In the genomic region with DNA sequence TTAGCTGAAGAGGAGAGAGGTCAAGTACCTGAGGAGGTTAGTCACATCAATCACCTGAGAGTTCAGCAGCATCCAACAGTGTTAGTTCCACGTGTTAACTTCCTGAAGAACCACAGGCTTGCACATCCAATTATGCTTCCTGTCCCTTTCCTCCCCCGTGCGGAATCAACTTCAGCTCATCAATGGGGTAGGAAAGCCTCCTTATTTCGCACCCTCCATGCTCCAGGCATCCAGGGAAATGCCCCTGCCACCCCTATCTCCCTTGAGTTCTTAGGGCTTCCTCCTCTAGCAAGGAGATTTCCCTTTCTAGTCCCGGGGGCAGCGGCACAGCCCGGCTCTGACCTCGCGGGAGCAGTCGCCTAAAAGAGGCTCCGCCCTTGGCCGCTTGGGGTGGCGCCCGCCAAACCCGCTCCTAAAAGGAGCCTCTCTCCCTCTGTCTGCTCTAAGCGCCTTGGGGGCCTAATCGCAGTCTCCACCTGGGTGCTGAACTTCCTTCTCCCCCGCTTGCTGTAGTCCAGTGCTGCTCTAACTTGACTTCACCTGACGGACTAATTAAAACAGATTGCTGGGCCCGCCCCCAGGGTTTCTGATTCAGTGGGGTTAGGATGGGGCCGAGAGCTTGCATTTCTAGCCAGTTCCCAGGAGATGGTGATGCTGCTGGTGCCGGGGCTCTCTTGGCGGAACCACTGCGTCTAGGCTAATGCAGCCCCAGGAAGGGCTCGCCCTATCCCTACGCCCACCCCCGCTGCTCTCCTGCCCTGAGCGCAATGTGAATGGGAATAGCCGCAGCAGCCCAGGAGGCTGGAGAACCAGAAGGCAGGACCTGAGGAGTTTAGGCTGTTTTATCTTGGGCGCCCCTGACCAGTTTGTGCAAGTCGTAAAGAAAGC, we compare ENCODE assay signal across 7 cellular contexts. TPM values are rescaled to one million over a fixed set of nuclear protein-coding genes. Genes with fewer than 3 reads are reported as not detected.
A peak's percentile ranks its signal among the peaks of the same experiment; 100 is the strongest.
DNase-seq lines count a peak whose midpoint lies in the region; TF ChIP-seq lines count a peak whose summit lies in the region.

No MANE protein-coding gene starts in this region.

- CTCF ChIA-PET in GM10248 (lab: Yijun Ruan, JAX) = interaction anchor here (1.0 to 4.2 kb wide), 5 partner anchors 11 to 154 kb away, joined by 3 to 15 read pairs (median 4); no protein-coding TSS in a partner anchor
- CTCF ChIA-PET in HEK293T (lab: Yijun Ruan, JAX) = no interaction called here

- no peaks in the 10 kb centered on the region for H3K27me3 ChIP-seq in muscle layer of duodenum (ENCODE audit: low read depth, low read length)

- POLR2A ChIA-PET in GM10248 (lab: Yijun Ruan, JAX) (interaction anchor here (1.2 kb wide), 1 partner anchor 12 kb away, joined by 3 read pairs; no protein-coding TSS in a partner anchor), HEK293T (lab: Yijun Ruan, JAX) (interaction anchor here (1.1 to 1.4 kb wide), 3 partner anchors 12 to 167 kb away, joined by 3 to 5 read pairs (median 3); no protein-coding TSS in a partner anchor)

- H3K9me3 ChIP-seq in muscle layer of duodenum (ENCODE audit: control insufficient read depth in 1 of 2, low read length in 2 of 2) = no peaks in the 10 kb centered on the region

- TF ChIP-seq CTCF in GM10248 (IDR thresholded peaks at IDR 0.05; ENCODE audit: control extremely low read depth, extremely low read depth, low read depth, missing control alignments) = no peak

- H3K4me3 ChIP-seq in muscle layer of duodenum (ENCODE audit: low read depth in 1 of 2, low read length in 2 of 2) = peak overlapping the region; percentile 47 to 56

- no peak overlapping the region for H3K27ac ChIP-seq in muscle layer of duodenum (ENCODE audit: low read length)

- H3K4me1 ChIP-seq in muscle layer of duodenum (ENCODE audit: control insufficient read depth in 1 of 2, insufficient read depth in 2 of 2, low read length in 2 of 2) = peaks cover 5 to 24% of the 10 kb centered on the region in 2 donors

- no peaks in the 10 kb centered on the region for H3K36me3 ChIP-seq in muscle layer of duodenum (ENCODE audit: control insufficient read depth in 1 of 2, insufficient read depth in 2 of 2, low read length in 2 of 2)

- peak; percentile 70 for DNase-seq in GM10248 (ENCODE audit: extremely low spot score)
- peak; percentile 64 for DNase-seq in HEK293T (ENCODE audit: extremely low spot score)
- peak; percentile 46 for DNase-seq in SK-N-DZ (ENCODE audit: low spot score)
- peak; percentile 73 for DNase-seq in ecto neural progenitor cell (ENCODE audit: low spot score)
- no peak for DNase-seq in effector CD8-positive, alpha-beta T cell (lab: John Stamatoyannopoulos, UW)
- no peak for DNase-seq in central memory CD4-positive, alpha-beta T cell

TF ChIP-seq in HEK293T, 16 proteins besides CTCF, POLR2A, EP300 and RAD21:
- no peak for TF ChIP-seq ZNF384 (IDR thresholded peaks at IDR 0.05)
- no peak for TF ChIP-seq CTBP1 (IDR thresholded peaks at IDR 0.05; ENCODE audit: borderline replicate concordance)
- TF ChIP-seq FOXK2 (IDR thresholded peaks at IDR 0.05) = no peak
- TF ChIP-seq ARNT (IDR thresholded peaks at IDR 0.05) = no peak
- TF ChIP-seq L3MBTL2 (conservative IDR thresholded peaks at IDR 0.05) = peak; percentile 61
- TF ChIP-seq FOXM1 (IDR thresholded peaks at IDR 0.05; ENCODE audit: borderline replicate concordance) = no peak

RNA-seq across cellular contexts. Expression of gene TET3, which starts 3.4 kb away (rescaled TPM):
- polyA plus RNA-seq in SK-N-DZ (2014; cell fraction: cytosol; rRNA removed) = 7.4 and 8.5 TPM in 2 replicates
- 6.7 and 12.0 TPM in 2 replicates for polyA plus RNA-seq in SK-N-DZ (2014; cell fraction: nucleus; rRNA removed)

RNA-seq across cellular contexts. Expression of gene DGUOK, which starts 54.6 kb away (rescaled TPM):
- 145 and 154 TPM in 2 replicates for polyA plus RNA-seq in SK-N-DZ (2014; cell fraction: cytosol; rRNA removed)
- 97.8 and 110 TPM in 2 replicates for polyA plus RNA-seq in SK-N-DZ (2014; cell fraction: nucleus; rRNA removed)

Comparison
In these comparisons a context has a peak if more than half of its experiments do, and no peak if none do; other contexts are left out.
1. DNase-seq: peak in GM10248 (single experiment), HEK293T (single experiment), SK-N-DZ (single experiment) and ecto neural progenitor cell (single experiment); none in effector CD8-positive, alpha-beta T cell (single experiment) and central memory CD4-positive, alpha-beta T cell (single experiment).